24 cellular contexts compared by ENCODE assay signal in genomic region chr10:18094332-18094731, GRCh38. TPM values are rescaled to one million over a fixed set of nuclear protein-coding genes. Genes with fewer than 3 reads are reported as not detected.
"Had no signal": no experiment of that assay in that cellular context is flagged by ENCODE, and none has a peak within 500 bp of the region (broad histone marks: within the 10 kb centered on the region; RNA-seq: fewer than 3 reads in every experiment).

No MANE protein-coding gene starts in this region.

- ATAC-seq: Panc1, PC-3 had no signal

- H3K27ac ChIP-seq: RWPE1 had no signal

- H3K9ac ChIP-seq: SK-N-SH had no signal

- DNase-seq: Karpas-422, KG1, MM.1S, NCI-H1092 treated with DMSO at 0.1 percent for 48 hours, NCI-H1436, NCI-H187, NCI-H2029, NCI-H2081 treated with DMSO at 0.1 percent for 48 hours, NCI-H2171, NCI-H226, NCI-H446, NCI-H510A, NCI-H524 treated with DMSO at 0.1 percent for 48 hours, NCI-H69, NCI-H774, PC-3, SHP77, SK-N-SH, SW 1271 had no signal

- H3K4me2 ChIP-seq: SK-N-SH had no signal

- H3K9me3 ChIP-seq: SK-N-SH had no signal

- H3K9me2 ChIP-seq: SK-N-SH had no signal

RNA-seq across cellular contexts. Expression of gene CACNB2, which starts 45.9 kb away (rescaled TPM):
- total RNA-seq: HT-29, OCI-LY7, SK-MEL-5 had no signal
